8 cellular contexts compared by ENCODE assay signal in genomic region chr15:40323239-40323952, GRCh38. TPM values are rescaled to one million over a fixed set of nuclear protein-coding genes. Genes with fewer than 3 reads are reported as not detected.
DNase-seq lines count a peak whose midpoint lies in the region; ATAC-seq and TF ChIP-seq lines count a peak whose summit lies in the region.

TSS of gene INAFM2 (plus strand) at chr15:40323692. CDS start at chr15:40324056, 364 bp downstream.

- H3F3A ChIP-seq in SK-N-SH (replicated peaks; ENCODE audit: insufficient read depth): peaks cover 6% of the 10 kb centered on the region

- H3K4me2 ChIP-seq in SK-N-SH (peak within 1 kb of the TSS; percentile 94), osteoblast (ENCODE audit: insufficient read depth, low read length) (peak within 1 kb of the TSS; percentile 98)

- H3K27ac ChIP-seq in SK-N-SH (ENCODE audit: low read depth in 2 of 2, low read length in 1 of 2) (peak within 1 kb of the TSS in 1 of 2 experiments; percentile 43; a peak in 1 of 4 replicates), osteoblast (ENCODE audit: low read depth, low read length) (peak within 1 kb of the TSS; percentile 8), thoracic aorta (peak within 1 kb of the TSS; percentile 78 to 86)

- CTCF ChIA-PET in GM10248 (lab: Yijun Ruan, JAX) (interaction anchor here (0.6 to 23.2 kb wide), 17 partner anchors 13 to 127 kb away, joined by 3 to 405 read pairs (median 4); partner anchors contain the start of genes ANKRD63, CCDC9B, KNSTRN and PLCB2), SK-N-SH (lab: Yijun Ruan, JAX) (interaction anchor here (0.6 to 70.6 kb wide), 10 partner anchors 9 to 283 kb away, joined by 3 to 2194 read pairs (median 6); partner anchors contain the start of genes ANKRD63, CCDC9B, DISP2 and INAFM2)

- H2AFZ ChIP-seq in SK-N-SH (ENCODE audit: low read depth) (no peak within 1 kb of the TSS), osteoblast (ENCODE audit: low read length) (peak within 1 kb of the TSS; percentile 68)

- WGBS in SK-N-SH (ENCODE audit: low lambda C conversion rate): 0% methylated on average over 6 of the region's 103 CpGs

- TF ChIP-seq CTCF in GM10248 (IDR thresholded peaks at IDR 0.05; ENCODE audit: control extremely low read depth, extremely low read depth, low read depth, missing control alignments) (peak; percentile 40), NB4 (IDR thresholded peaks at IDR 0.05; ENCODE audit: low read depth, low read length) (no peak), SK-N-SH (IDR thresholded peaks at IDR 0.05) (peak; percentile 60), osteoblast (IDR thresholded peaks at IDR 0.05; ENCODE audit: extremely low read depth, low read depth, low read length) (peak; percentile 41), thoracic aorta (IDR thresholded peaks at IDR 0.05) (peak; percentile 81)

- TF ChIP-seq RAD21 in SK-N-SH (IDR thresholded peaks at IDR 0.05; ENCODE audit: low read length): peak; percentile 20

- H3K9ac ChIP-seq in SK-N-SH: peak within 1 kb of the TSS; percentile 72

- TF ChIP-seq EP300 in SK-N-SH (IDR thresholded peaks at IDR 0.05; ENCODE audit: borderline replicate concordance in 1 of 2, low read depth in 1 of 2, low read length in 1 of 2): no peak

- POLR2A ChIA-PET in GM10248 (lab: Yijun Ruan, JAX) (interaction anchor here (0.8 to 1.2 kb wide), 2 partner anchors 13 to 15 kb away, joined by 3 to 4 read pairs; no protein-coding TSS in a partner anchor), SK-N-SH (lab: Yijun Ruan, JAX) (interaction anchor here (0.6 to 1.7 kb wide), 4 partner anchors 12 to 73 kb away, joined by 3 to 5 read pairs (median 3); partner anchors contain the start of gene CCDC9B)

- DNase-seq in GM10248 (ENCODE audit: extremely low spot score) (peak; percentile 96), NB4 (ENCODE audit: low read depth) (peak; percentile 98), SK-N-SH (peak; percentile 98), glomerular visceral epithelial cell (ENCODE audit: extremely low spot score) (peak; percentile 97), osteoblast (ENCODE audit: insufficient read length, low spot score, missing footprints) (peak; percentile 100), thoracic aorta (ENCODE audit: low spot score) (peak; percentile 72)
- peak; percentile 91 for DNase-seq in activated naive CD4-positive, alpha-beta T cell treated with anti-CD3 and anti-CD28 coated beads, Interleukin-2, amount 50 U/mL, for 16 hours

- peaks cover 20 to 23% of the 10 kb centered on the region in 2 experiments; a peak in 3 of 4 replicates for H3K4me1 ChIP-seq in SK-N-SH (ENCODE audit: control insufficient read depth in 1 of 2, insufficient read depth in 2 of 2, low read depth in 1 of 2, low read length in 1 of 2)
- H3K4me1 ChIP-seq in osteoblast (ENCODE audit: insufficient read depth, low read length): peaks cover 44% of the 10 kb centered on the region
- H3K4me1 ChIP-seq in thoracic aorta (ENCODE audit: control insufficient read depth in 1 of 2, low read depth in 2 of 2): peaks cover 27 to 48% of the 10 kb centered on the region in 2 donors

- peak; percentile 69 for TF ChIP-seq POLR2A in NB4 (IDR thresholded peaks at IDR 0.05; ENCODE audit: extremely low read depth, insufficient read length)

- H3K9me3 ChIP-seq in SK-N-SH (no peaks in the 10 kb centered on the region), osteoblast (ENCODE audit: low read depth, low read length) (no peaks in the 10 kb centered on the region), thoracic aorta (no peaks in the 10 kb centered on the region)

- H3K9me2 ChIP-seq in SK-N-SH: no peaks in the 10 kb centered on the region

- peaks cover 0 to 4% of the 10 kb centered on the region in 2 experiments for H3K36me3 ChIP-seq in SK-N-SH (replicated peaks in 1 of 2; ENCODE audit: control insufficient read depth in 1 of 2, insufficient read depth in 2 of 2, low read length in 1 of 2)
- peaks cover 16% of the 10 kb centered on the region for H3K36me3 ChIP-seq in osteoblast (ENCODE audit: insufficient read depth, low read length)
- no peaks in the 10 kb centered on the region for H3K36me3 ChIP-seq in thoracic aorta

- ATAC-seq in HG02571 (IDR thresholded peaks at IDR 0.05; ENCODE audit: unreplicated experiment) (peak; percentile 86), thoracic aorta (ENCODE audit: insufficient number of reproducible peaks, low FRiP score, low read depth) (peak; percentile 61)

- H3K4me3 ChIP-seq in NB4 (ENCODE audit: low read depth, low read length) (peak within 1 kb of the TSS; percentile 60), SK-N-SH (ENCODE audit: low read depth in 2 of 2, low read length in 1 of 2) (peak within 1 kb of the TSS; percentile 70 to 73), osteoblast (ENCODE audit: insufficient read depth, low read length) (peak within 1 kb of the TSS; percentile 82), thoracic aorta (peak within 1 kb of the TSS; percentile 87)

- H3K27me3 ChIP-seq in SK-N-SH (ENCODE audit: insufficient read depth): no peaks in the 10 kb centered on the region
- no peaks in the 10 kb centered on the region for H3K27me3 ChIP-seq in osteoblast (ENCODE audit: insufficient read depth, low read length)
- H3K27me3 ChIP-seq in thoracic aorta (replicated peaks; ENCODE audit: insufficient read depth): no peaks in the 10 kb centered on the region

- H3K79me2 ChIP-seq in SK-N-SH (ENCODE audit: insufficient read depth) (peaks cover 15% of the 10 kb centered on the region; the same call in 1 of the 2 replicates), osteoblast (ENCODE audit: insufficient read depth, low read length) (peaks cover 36% of the 10 kb centered on the region)

- H4K20me1 ChIP-seq in SK-N-SH (ENCODE audit: insufficient read depth): no peaks in the 10 kb centered on the region
- peaks cover 8% of the 10 kb centered on the region for H4K20me1 ChIP-seq in osteoblast (ENCODE audit: insufficient read depth, low read length)

TF ChIP-seq in SK-N-SH, 30 proteins besides CTCF, POLR2A, EP300 and RAD21 (continues in another document):
- peak; percentile 5; the same call in 1 of the 2 replicates for TF ChIP-seq NFIC (IDR thresholded peaks at IDR 0.05; ENCODE audit: borderline replicate concordance)
- no peak for TF ChIP-seq REST (IDR thresholded peaks at IDR 0.05; ENCODE audit: low read depth, low read length)
- TF ChIP-seq SIN3A (IDR thresholded peaks at IDR 0.05; ENCODE audit: borderline replicate concordance, low read depth, low read length): peak; percentile 76; the same call in 1 of the 2 replicates
- peak; percentile 8; the same call in 1 of the 2 replicates for TF ChIP-seq TCF12 (IDR thresholded peaks at IDR 0.05)
- no peak for TF ChIP-seq NRF1 (IDR thresholded peaks at IDR 0.05; ENCODE audit: low read depth, low read length)
- 0 out of 2 replicates have a peak, but pooled peaks have one; percentile 35 for TF ChIP-seq YY1 (IDR thresholded peaks at IDR 0.05; ENCODE audit: low read depth)
- no peak for TF ChIP-seq ZBTB33 (IDR thresholded peaks at IDR 0.05; ENCODE audit: borderline replicate concordance, low read depth)
- no peak for TF ChIP-seq USF1 (IDR thresholded peaks at IDR 0.05; ENCODE audit: borderline replicate concordance, low read depth)
- TF ChIP-seq CHD2 (IDR thresholded peaks at IDR 0.05; ENCODE audit: low read length, partially characterized antibody): peak; percentile 33
- TF ChIP-seq ELF1 (IDR thresholded peaks at IDR 0.05): peak; percentile 91

RNA-seq across cellular contexts. Expression of gene INAFM2, which starts in this region (rescaled TPM):
- polyA plus RNA-seq in SK-N-SH (2012; rRNA removed): 7.8 and 9.8 TPM in 2 replicates
- polyA plus RNA-seq in SK-N-SH (2012; cell fraction: cytosol; rRNA removed): 10.2 and 10.7 TPM in 2 replicates
- polyA plus RNA-seq in SK-N-SH (2012; cell fraction: nucleus; rRNA removed): 8.0 and 11.1 TPM in 2 replicates
- total RNA-seq in osteoblast (16.8 and 17.7 TPM in 2 replicates), thoracic aorta (10 to 100 TPM; 63.8 to 79.2 TPM)
